8 cellular contexts compared by ENCODE assay signal in genomic region chr6:112372213-112372806, GRCh38. TPM values are rescaled to one million over a fixed set of nuclear protein-coding genes. Genes with fewer than 3 reads are reported as not detected.
DNase-seq lines count a peak whose midpoint lies in the region; ATAC-seq and TF ChIP-seq lines count a peak whose summit lies in the region.

No MANE protein-coding gene starts in this region.

- no peaks in the 10 kb centered on the region for H3K9me3 ChIP-seq in breast epithelium

- DNase-seq in EH (ENCODE audit: low read depth) (peak; percentile 48), breast epithelium (ENCODE audit: low spot score in 2 of 2) (no peak), lung microvascular endothelial cell (ENCODE audit: low read depth in 2 of 2) (peak; percentile 47 to 60), iPS-NIHi7 (ENCODE audit: extremely low spot score) (no peak)
- DNase-seq in stimulated activated CD4-positive, alpha-beta T cell treated with anti-CD3 and anti-CD28 coated beads, Interleukin-4, amount 100 ng/mL, for 1 hour: no peak
- no peak for DNase-seq in activated T-cell treated with anti-CD3 and anti-CD28 coated beads, Interleukin-2, amount 50 U/mL, for 4 hours

- intact Hi-C loops in breast epithelium (cut with DNase I; ENCODE audit: low total_unique reads): no loop called here

- TF ChIP-seq POLR2A in breast epithelium (IDR thresholded peaks at IDR 0.05): no peak

- peaks cover 9% of the 10 kb centered on the region for H3K27me3 Mint-ChIP-seq in activated T-cell treated with anti-CD3 and anti-CD28 coated beads, Interleukin-2, amount 50 U/mL, for 4 hours (ENCODE audit: low read depth)

- H3K36me3 Mint-ChIP-seq in activated T-cell treated with anti-CD3 and anti-CD28 coated beads, Interleukin-2, amount 50 U/mL, for 4 hours (ENCODE audit: insufficient read depth): no peaks in the 10 kb centered on the region

- H3K4me3 ChIP-seq in breast epithelium: no peak overlapping the region

- no peak overlapping the region for H3K27ac ChIP-seq in breast epithelium

- no peak overlapping the region for H3K4me3 Mint-ChIP-seq in activated T-cell treated with anti-CD3 and anti-CD28 coated beads, Interleukin-2, amount 50 U/mL, for 4 hours

- H3K36me3 ChIP-seq in breast epithelium: no peaks in the 10 kb centered on the region

- ATAC-seq in HG03521 (IDR thresholded peaks at IDR 0.05; ENCODE audit: unreplicated experiment): no peak
- ATAC-seq in activated T-cell treated with anti-CD3 and anti-CD28 coated beads, Interleukin-2, amount 50 U/mL, for 4 hours: no peak

- H3K4me1 ChIP-seq in breast epithelium: no peaks in the 10 kb centered on the region

- peak; percentile 60 for TF ChIP-seq CTCF in LNCAP (IDR thresholded peaks at IDR 0.05)
- peak; percentile 23 to 44 (median 25) for TF ChIP-seq CTCF in breast epithelium (IDR thresholded peaks at IDR 0.05)

- no peaks in the 10 kb centered on the region for H3K4me1 Mint-ChIP-seq in activated T-cell treated with anti-CD3 and anti-CD28 coated beads, Interleukin-2, amount 50 U/mL, for 4 hours (ENCODE audit: low read depth)

- H3K27me3 ChIP-seq in breast epithelium: no peaks in the 10 kb centered on the region

- no peaks in the 10 kb centered on the region for H3K9me3 Mint-ChIP-seq in activated T-cell treated with anti-CD3 and anti-CD28 coated beads, Interleukin-2, amount 50 U/mL, for 4 hours

RNA-seq across cellular contexts. Expression of gene RFPL4B, which starts 25.2 kb away (rescaled TPM):
- total RNA-seq in breast epithelium (not detected), lung microvascular endothelial cell (under 0.01 TPM in 1 of 2 replicates, not detected in the other)
- not detected for total RNA-seq in activated T-cell treated with anti-CD3 and anti-CD28 coated beads, Interleukin-2, amount 50 U/mL, for 4 hours

Comparison
In these comparisons a context has a peak if more than half of its experiments do, and no peak if none do; other contexts are left out.
1. DNase-seq: peak in EH (single experiment) and lung microvascular endothelial cell (2 of 2); none in breast epithelium (0 of 2), iPS-NIHi7 (single experiment), stimulated activated CD4-positive, alpha-beta T cell treated with anti-CD3 and anti-CD28 coated beads, Interleukin-4, amount 100 ng/mL, for 1 hour (single experiment) and activated T-cell treated with anti-CD3 and anti-CD28 coated beads, Interleukin-2, amount 50 U/mL, for 4 hours (single experiment).